Comparison of ENCODE assay signal across 7 cellular contexts in the genomic region with DNA sequence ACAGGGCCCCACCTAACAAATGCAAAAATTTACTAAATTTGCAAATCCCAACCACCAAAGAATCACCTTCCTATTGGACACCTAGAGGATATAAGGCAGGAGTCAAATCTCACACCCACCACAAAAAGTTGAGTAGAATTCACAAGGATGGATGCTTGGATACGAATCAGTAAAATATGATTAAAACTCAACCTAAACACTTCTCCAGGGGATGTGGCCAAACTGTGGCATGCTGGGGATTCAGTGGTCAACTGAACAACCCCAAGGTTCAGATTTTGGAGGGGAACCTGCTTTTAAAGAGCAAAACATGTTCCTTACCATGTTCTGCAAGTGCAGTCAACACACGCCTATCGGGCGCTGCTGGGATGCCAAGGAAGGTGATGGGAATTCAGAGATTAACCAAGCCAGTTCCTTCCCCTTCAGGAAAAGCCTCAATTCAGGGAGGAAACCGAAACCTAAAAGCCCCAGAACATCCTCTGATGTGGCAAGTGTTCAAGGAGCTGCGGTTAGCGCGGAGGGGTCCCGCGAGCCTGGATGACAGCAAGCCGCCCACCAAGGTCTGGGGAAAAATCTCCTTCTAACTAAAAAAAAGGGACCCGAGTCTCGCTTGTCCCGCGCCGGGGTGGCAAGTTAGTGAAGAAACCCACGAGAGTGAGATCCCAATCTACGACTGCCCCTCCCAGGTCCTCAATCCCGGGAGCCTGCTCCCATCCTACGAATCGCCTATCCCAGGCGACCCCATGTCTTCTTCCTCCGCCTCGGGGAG. TPM values are rescaled to one million over a fixed set of nuclear protein-coding genes. Genes with fewer than 3 reads are reported as not detected.
A peak's percentile ranks its signal among the peaks of the same experiment; 100 is the strongest.
DNase-seq lines count a peak whose midpoint lies in the region; ATAC-seq and TF ChIP-seq lines count a peak whose summit lies in the region.

No MANE protein-coding gene starts in this region.

- H3K4me1 ChIP-seq in effector memory CD4-positive, alpha-beta T cell (ENCODE audit: control insufficient read depth, insufficient read depth, low read length, poor library complexity, severe bottlenecking): peaks cover 33% of the 10 kb centered on the region
- H3K4me1 ChIP-seq in mesendoderm (ENCODE audit: control insufficient read depth, low read depth, low read length): no peaks in the 10 kb centered on the region
- H3K4me1 ChIP-seq in transverse colon: peaks cover 6 to 52% (median 15%) of the 10 kb centered on the region in 4 donors

- no peak overlapping the region for H2BK15ac ChIP-seq in mesendoderm (replicated peaks; ENCODE audit: low read depth)

- no peak for TF ChIP-seq POLR2A in transverse colon (IDR thresholded peaks at IDR 0.05)

- ATAC-seq in HG03097 (IDR thresholded peaks at IDR 0.05; ENCODE audit: low FRiP score, unreplicated experiment) (peak; percentile 8), HG03342 (IDR thresholded peaks at IDR 0.05; ENCODE audit: unreplicated experiment) (no peak)

- H2BK5ac ChIP-seq in mesendoderm (ENCODE audit: low read length): no peak overlapping the region

- H3K9ac ChIP-seq in mesendoderm (ENCODE audit: low read length): peak overlapping the region; percentile 61

- H3K27ac ChIP-seq in effector memory CD4-positive, alpha-beta T cell (ENCODE audit: insufficient read depth, low read length, poor library complexity, severe bottlenecking): peak overlapping the region; percentile 95
- H3K27ac ChIP-seq in mesendoderm (ENCODE audit: low read depth, low read length) (no peak overlapping the region), transverse colon (peak overlapping the region; percentile 90 to 97 (median 91))

- H2AK5ac ChIP-seq in mesendoderm (ENCODE audit: low read length): no peak overlapping the region

- peak overlapping the region; percentile 99 for H3K4me2 ChIP-seq in mesendoderm (ENCODE audit: low read length)

- in situ Hi-C loops in transverse colon (cut with MboI; ENCODE audit: low pct_ligation_motif_present in 1 of 4, low pct_unique_long_range_greater_than_20kb in 1 of 4, low sequenced_read_pairs in 3 of 4): no loop called here

- DNase-seq in GM10248 (ENCODE audit: extremely low spot score) (peak; percentile 31), T-helper 22 cell (ENCODE audit: low read depth) (peak; percentile 39), mesendoderm (peak; percentile 45), transverse colon (peak; percentile 39)
- peak; percentile 37 to 52 (median 42) for DNase-seq in effector memory CD4-positive, alpha-beta T cell

- intact Hi-C loops in transverse colon (cut with DNase I; ENCODE audit: low total_unique reads): no loop called here

- H3K27me3 ChIP-seq in effector memory CD4-positive, alpha-beta T cell (replicated peaks; ENCODE audit: control insufficient read depth, insufficient read depth, low read length, poor library complexity, severe bottlenecking): no peaks in the 10 kb centered on the region
- H3K27me3 ChIP-seq in mesendoderm (ENCODE audit: insufficient read depth, low read length, poor library complexity): peaks cover 11% of the 10 kb centered on the region
- no peaks in the 10 kb centered on the region for H3K27me3 ChIP-seq in transverse colon

- no peak for TF ChIP-seq EP300 in transverse colon (IDR thresholded peaks at IDR 0.05; ENCODE audit: low read depth)

- H3K79me2 ChIP-seq in mesendoderm (ENCODE audit: control insufficient read depth, insufficient read depth, low read length): no peaks in the 10 kb centered on the region

- H3K79me1 ChIP-seq in mesendoderm (ENCODE audit: low read length): no peaks in the 10 kb centered on the region

- peak overlapping the region; percentile 97 for H3K4me3 ChIP-seq in effector memory CD4-positive, alpha-beta T cell (ENCODE audit: insufficient read depth, low read depth, low read length, poor library complexity, severe bottlenecking)
- H3K4me3 ChIP-seq in mesendoderm (ENCODE audit: low read length) (peak overlapping the region; percentile 78), transverse colon (peak overlapping the region; percentile 58 to 95 (median 80))

- H3K56ac ChIP-seq in mesendoderm (ENCODE audit: low read length): peak overlapping the region; percentile 65

- H3K23ac ChIP-seq in mesendoderm (ENCODE audit: low read length): no peak overlapping the region

- H3K9me3 ChIP-seq in effector memory CD4-positive, alpha-beta T cell (ENCODE audit: control insufficient read depth, low read length): no peaks in the 10 kb centered on the region
- no peaks in the 10 kb centered on the region for H3K9me3 ChIP-seq in transverse colon

- H4K5ac ChIP-seq in mesendoderm (ENCODE audit: low read length): no peak overlapping the region

- H2BK120ac ChIP-seq in mesendoderm (ENCODE audit: low read depth, low read length): no peak overlapping the region

- POLR2A ChIA-PET in GM10248 (lab: Yijun Ruan, JAX): no interaction called here

- no peak overlapping the region for H4K8ac ChIP-seq in mesendoderm (ENCODE audit: low read depth, low read length)

- CTCF ChIA-PET in GM10248 (lab: Yijun Ruan, JAX): no interaction called here

- WGBS in mesendoderm (ENCODE audit: extremely low coverage, insufficient coverage, low lambda C conversion rate): no CpG with 5 or more reads among the region's 24 CpGs
- WGBS in transverse colon (ENCODE audit: low coverage in 1 of 2), 2 donors: 2% methylated on average over 24 of the region's 24 CpGs; no CpG with 5 or more reads in 1 of the 2 donors

- H3K36me3 ChIP-seq in effector memory CD4-positive, alpha-beta T cell (ENCODE audit: control insufficient read depth, insufficient read depth, low read length): peaks cover 6% of the 10 kb centered on the region
- H3K36me3 ChIP-seq in mesendoderm (ENCODE audit: control insufficient read depth, insufficient read depth, low read length) (no peaks in the 10 kb centered on the region), transverse colon (peaks cover 0 to 4% (median 2%) of the 10 kb centered on the region in 4 donors)

- H3K18ac ChIP-seq in mesendoderm (ENCODE audit: low read length): no peak overlapping the region

- TF ChIP-seq CTCF in GM10248 (IDR thresholded peaks at IDR 0.05; ENCODE audit: control extremely low read depth, extremely low read depth, low read depth, missing control alignments): no peak
- TF ChIP-seq CTCF in transverse colon (IDR thresholded peaks at IDR 0.05): peak in 1 of 5 experiments; percentile 21

- H3K4ac ChIP-seq in mesendoderm (ENCODE audit: low read depth, low read length): no peak overlapping the region

RNA-seq across cellular contexts. Expression of gene SAMHD1, which starts 0.9 kb away (rescaled TPM):
- polyA plus RNA-seq in mesendoderm (2013, experiment 1 of 2): 3.8 TPM
- polyA plus RNA-seq in mesendoderm (2013, experiment 2 of 2): 3.9 TPM
- total RNA-seq in transverse colon: 10 to 100 TPM; 40.6 to 96.9 (median 70.6) TPM
